ENCODE assay signal across 8 cellular contexts in genomic region chr1:117284408-117285215, GRCh38.
DNase-seq lines count a peak whose midpoint lies in the region; ATAC-seq and TF ChIP-seq lines count a peak whose summit lies in the region.

No MANE protein-coding gene starts in this region.

- H3K9me3 ChIP-seq in psoas muscle = no peaks in the 10 kb centered on the region

- no peaks in the 10 kb centered on the region for H3K36me3 ChIP-seq in psoas muscle (ENCODE audit: insufficient read depth in 1 of 2, low read depth in 1 of 2)

- H3K4me1 ChIP-seq in foreskin keratinocyte (no peaks in the 10 kb centered on the region), psoas muscle (no peaks in the 10 kb centered on the region)

- 75 to 82% (median 82%) methylated on average over 3 of the region's 3 CpGs for WGBS in psoas muscle, 3 donors

- DNase-seq in EL (peak; percentile 66), NCI-H1092 (lab: John Stamatoyannopoulos, UW) (peak; percentile 42), foreskin keratinocyte (peak in 1 of 2 donors; percentile 52), psoas muscle (no peak), NCI-H226 (no peak)

- no peak overlapping the region for H3K27ac ChIP-seq in foreskin keratinocyte
- H3K27ac ChIP-seq in psoas muscle = no peak overlapping the region

- H3K27me3 ChIP-seq in foreskin keratinocyte (peaks cover 4% of the 10 kb centered on the region), psoas muscle (ENCODE audit: insufficient read depth in 3 of 3, low read length in 2 of 3) (no peaks in the 10 kb centered on the region)

- no peak overlapping the region for H3K4me3 ChIP-seq in psoas muscle

- intact Hi-C loops in psoas muscle (cut with DNase I) = loop anchor here (2.0 to 10.0 kb wide), 4 partner anchors 157 to 560 kb away; no protein-coding TSS in a partner anchor

- ATAC-seq in SK-N-SH treated with all-trans-retinoic acid at 6 μM for 48 hours (peak; percentile 94), foreskin keratinocyte (peak; percentile 46), psoas muscle (peak; percentile 58 to 85 (median 66)), HG03097 (IDR thresholded peaks at IDR 0.05; ENCODE audit: low FRiP score, unreplicated experiment) (no peak), HG03378 (IDR thresholded peaks at IDR 0.05; ENCODE audit: unreplicated experiment) (no peak)

- TF ChIP-seq CTCF in foreskin keratinocyte (conservative IDR thresholded peaks at IDR 0.05) (peak; percentile 80), psoas muscle (IDR thresholded peaks at IDR 0.05) (peak; percentile 62)

TF ChIP-seq in SK-N-SH treated with all-trans-retinoic acid at 6 μM for 48 hours, 23 proteins besides CTCF, POLR2A, EP300 and RAD21:
- no peak for TF ChIP-seq TCF4 (CRISPR knock-in tag; IDR thresholded peaks at IDR 0.05; ENCODE audit: borderline replicate concordance)
- no peak for TF ChIP-seq RARB (CRISPR knock-in tag; IDR thresholded peaks at IDR 0.05)
- no peak for TF ChIP-seq ZC3H10 (CRISPR knock-in tag; IDR thresholded peaks at IDR 0.05)
- TF ChIP-seq ARNTL (CRISPR knock-in tag; IDR thresholded peaks at IDR 0.05; ENCODE audit: borderline replicate concordance, low read depth) = no peak
- TF ChIP-seq ZFP3 (CRISPR knock-in tag; IDR thresholded peaks at IDR 0.05) = no peak

Comparison
In these comparisons a context has a peak if more than half of its experiments do, and no peak if none do; other contexts are left out.
1. DNase-seq: peak in EL (single experiment) and NCI-H1092 (single experiment); none in psoas muscle (0 of 2) and NCI-H226 (single experiment).
2. ATAC-seq: peak in SK-N-SH treated with all-trans-retinoic acid at 6 μM for 48 hours (single experiment), foreskin keratinocyte (single experiment) and psoas muscle (4 of 4); none in HG03097 (single experiment) and HG03378 (single experiment).